ENCODE assay signal across 9 cellular contexts in the genomic region with DNA sequence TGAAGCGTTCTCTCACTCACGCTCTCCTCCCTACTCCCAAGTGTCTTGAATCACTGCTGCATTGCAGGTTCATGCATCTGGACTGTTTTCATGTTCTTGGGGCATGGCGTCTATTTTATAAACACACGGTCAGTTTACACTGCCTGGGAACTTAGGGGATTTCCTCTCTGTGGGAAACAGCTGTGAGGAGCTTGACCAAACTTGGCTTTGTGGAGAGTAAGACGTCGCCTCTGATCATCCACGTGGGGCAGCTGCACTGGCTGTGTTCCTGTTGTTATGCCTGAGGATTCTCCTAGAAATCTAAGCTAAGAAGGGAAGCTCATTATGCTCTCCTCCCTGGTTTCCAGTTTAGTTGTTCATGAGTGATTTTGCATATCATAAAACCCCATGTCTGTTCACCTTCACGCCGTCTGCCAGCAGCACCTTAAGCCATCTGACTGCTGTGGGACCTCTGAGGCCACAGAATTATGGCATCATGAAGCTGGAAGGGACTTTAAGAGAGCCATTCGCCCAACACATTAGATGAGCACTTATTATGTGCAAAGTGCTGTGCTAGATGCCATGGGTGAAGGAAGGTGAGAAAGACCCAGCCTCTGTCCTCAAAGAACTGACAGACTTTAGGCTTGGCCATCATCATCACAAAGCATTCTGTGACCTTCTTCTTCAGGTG. TPM values are rescaled to one million over a fixed set of nuclear protein-coding genes. Genes with fewer than 3 reads are reported as not detected.
A peak's percentile ranks its signal among the peaks of the same experiment; 100 is the strongest.
DNase-seq lines count a peak whose midpoint lies in the region; ATAC-seq and TF ChIP-seq lines count a peak whose summit lies in the region.
"Had no signal": no experiment of that assay in that cellular context is flagged by ENCODE, and none has a peak within 500 bp of the region (broad histone marks: within the 10 kb centered on the region; RNA-seq: fewer than 3 reads in every experiment).

No MANE protein-coding gene starts in this region.

- peak overlapping the region; percentile 4 for H3K27ac Mint-ChIP-seq in endothelial cell (ENCODE audit: unreplicated experiment)

- intact Hi-C loops in psoas muscle (cut with DNase I): no loop called here

- H3K4me3 ChIP-seq in BJ (ENCODE audit: low read depth, low read length) (no peak overlapping the region), psoas muscle (no peak overlapping the region)

- no peak for TF ChIP-seq CTCF in BJ (IDR thresholded peaks at IDR 0.05; ENCODE audit: insufficient read depth, low read depth, low read length)
- no peak for TF ChIP-seq CTCF in endothelial cell (IDR thresholded peaks at IDR 0.05; ENCODE audit: unreplicated experiment)
- TF ChIP-seq CTCF in psoas muscle (IDR thresholded peaks at IDR 0.05): no peak

- H3K4me3 Mint-ChIP-seq in endothelial cell (ENCODE audit: unreplicated experiment): no peak overlapping the region
- H3K4me3 Mint-ChIP-seq: central memory CD8-positive, alpha-beta T cell had no signal

- CTCF ChIA-PET in BJ (lab: Yijun Ruan, JAX): interaction anchor here (2.2 to 16.8 kb wide), 3 partner anchors 11 to 134 kb away, joined by 8 to 231 read pairs (median 30); no protein-coding TSS in a partner anchor

- peak; percentile 53 for DNase-seq in BJ (ENCODE audit: low read depth)
- no peak for DNase-seq in endothelial cell (ENCODE audit: low spot score)
- DNase-seq in psoas muscle: peak; percentile 37 to 84
- DNase-seq in effector CD8-positive, alpha-beta T cell (lab: John Stamatoyannopoulos, UW): no peak
- no peak for DNase-seq in NCI-H524 treated with DMSO at 0.1 percent for 48 hours (lab: John Stamatoyannopoulos, UW)
- DNase-seq in NCI-H1092 treated with DMSO at 0.1 percent for 48 hours (lab: John Stamatoyannopoulos, UW): no peak

- peaks cover 25% of the 10 kb centered on the region for H3K4me1 ChIP-seq in psoas muscle

- H3K36me3 ChIP-seq in BJ (ENCODE audit: control insufficient read depth, insufficient read depth, low read length) (no peaks in the 10 kb centered on the region), psoas muscle (ENCODE audit: insufficient read depth in 1 of 2, low read depth in 1 of 2) (no peaks in the 10 kb centered on the region)

- peaks cover 16% of the 10 kb centered on the region for H3K4me1 Mint-ChIP-seq in endothelial cell (ENCODE audit: unreplicated experiment)

- ATAC-seq in GM19463 (IDR thresholded peaks at IDR 0.05; ENCODE audit: unreplicated experiment) (peak; percentile 31), HG03571 (IDR thresholded peaks at IDR 0.05; ENCODE audit: unreplicated experiment) (peak; percentile 33), psoas muscle (peak; percentile 68 to 91 (median 82))

- H3K27me3 ChIP-seq in BJ (ENCODE audit: control insufficient read depth, insufficient read depth, low read length) (peaks cover 7% of the 10 kb centered on the region), psoas muscle (ENCODE audit: insufficient read depth in 3 of 3, low read length in 2 of 3) (no peaks in the 10 kb centered on the region)

- no peaks in the 10 kb centered on the region for H3K9me3 ChIP-seq in psoas muscle

- H3K9me3 Mint-ChIP-seq in endothelial cell (ENCODE audit: unreplicated experiment): no peaks in the 10 kb centered on the region
- H3K9me3 Mint-ChIP-seq: central memory CD8-positive, alpha-beta T cell had no signal

- peak overlapping the region; percentile 68 for H3K27ac ChIP-seq in psoas muscle

- POLR2A ChIA-PET in BJ (lab: Charles Lee): no interaction called here

- H3K27me3 Mint-ChIP-seq in endothelial cell (ENCODE audit: unreplicated experiment): peaks cover 5% of the 10 kb centered on the region

- 24 to 31% (median 27%) methylated on average over 10 of the region's 10 CpGs for WGBS in psoas muscle, 3 donors

- H3K36me3 Mint-ChIP-seq in endothelial cell (ENCODE audit: low read depth, unreplicated experiment): no peaks in the 10 kb centered on the region

RNA-seq across cellular contexts. Expression of a gene that starts 38.8 kb away (rescaled TPM):
- polyA plus RNA-seq in BJ (2011; rRNA removed): not detected in 2 replicates
- polyA minus RNA-seq in BJ (2011; rRNA and poly(A)+ RNA removed): not detected in 2 replicates
- total RNA-seq in endothelial cell (ENCODE audit: unreplicated experiment): not detected
- under 1 TPM in 2 of 4 donors, not detected in 2; 0.21 to 0.25 TPM for total RNA-seq in psoas muscle
- under 1 TPM in 2 of 3 donors, not detected in 1; 0.01 to 0.05 TPM for polyA plus RNA-seq in psoas muscle

Comparison
In these comparisons a context has a peak if more than half of its experiments do, and no peak if none do; other contexts are left out.
1. DNase-seq: peak in BJ (single experiment) and psoas muscle (2 of 2); none in endothelial cell (single experiment), effector CD8-positive, alpha-beta T cell (single experiment), NCI-H524 treated with DMSO at 0.1 percent for 48 hours (single experiment) and NCI-H1092 treated with DMSO at 0.1 percent for 48 hours (single experiment).
2. ATAC-seq: peak in every context shown above with its lines; median percentile 82 in psoas muscle; 33 in HG03571; 31 in GM19463.